8 cellular contexts compared by ENCODE assay signal in genomic region chr5:134465856-134466240, GRCh38. TPM values are rescaled to one million over a fixed set of nuclear protein-coding genes. Genes with fewer than 3 reads are reported as not detected.
DNase-seq lines count a peak whose midpoint lies in the region; ATAC-seq and TF ChIP-seq lines count a peak whose summit lies in the region.

No MANE protein-coding gene starts in this region.

- intact Hi-C loops in left lung (cut with DNase I), result no loop called here

- peaks cover 13 to 48% of the 10 kb centered on the region in 2 donors for H3K4me1 ChIP-seq in left lung

- ATAC-seq in HG02884 (IDR thresholded peaks at IDR 0.05; ENCODE audit: unreplicated experiment) (peak; percentile 87), left lung (peak; percentile 94)

- no peak for TF ChIP-seq CTCF in left lung (IDR thresholded peaks at IDR 0.05)

- peak overlapping the region; percentile 41 to 48 for H3K4me3 ChIP-seq in left lung

- no peaks in the 10 kb centered on the region for H3K27me3 ChIP-seq in left lung

- H3K36me3 ChIP-seq in left lung, result no peaks in the 10 kb centered on the region

- H3K9me3 ChIP-seq in left lung, result no peaks in the 10 kb centered on the region

- peak overlapping the region; percentile 94 to 97 for H3K27ac ChIP-seq in left lung

- DNase-seq in activated CD8-positive, alpha-beta memory T cell treated with anti-CD3 and anti-CD28 coated beads for 4 hours (ENCODE audit: low read depth in 2 of 2), result peak; percentile 15 to 23
- DNase-seq in activated CD8-positive, alpha-beta memory T cell treated with anti-CD3 and anti-CD28 coated beads for 24 hours, result no peak
- DNase-seq in NCI-H2171 (lab: John Stamatoyannopoulos, UW) (peak; percentile 46), dermis blood vessel endothelial cell (peak; percentile 94), left lung (peak; percentile 87 to 96)
- peak; percentile 61 for DNase-seq in activated CD4-positive, alpha-beta T cell treated with anti-CD3 and anti-CD28 coated beads for 48 hours
- peak; percentile 53 for DNase-seq in stimulated activated CD4-positive, alpha-beta T cell treated with anti-CD3 and anti-CD28 coated beads, Interleukin-4, amount 100 ng/mL, for 24 hours

RNA-seq across cellular contexts. Expression of gene CDKN2AIPNL, which starts 54.2 kb away (rescaled TPM):
- 27.1 and 28.8 TPM in 2 replicates for total RNA-seq in dermis blood vessel endothelial cell
- total RNA-seq in left lung, result 10 to 100 TPM; 15.5 to 16.0 TPM

RNA-seq across cellular contexts. Expression of gene JADE2, which starts 59.6 kb away (rescaled TPM):
- total RNA-seq in dermis blood vessel endothelial cell, result 23.3 and 31.7 TPM in 2 replicates
- 10 to 100 TPM; 36.8 to 51.1 TPM for total RNA-seq in left lung
